ENCODE assay signal across 8 cellular contexts in genomic region chr2:6917761-6918421, GRCh38. TPM values are rescaled to one million over a fixed set of nuclear protein-coding genes. Genes with fewer than 3 reads are reported as not detected.
A peak's percentile ranks its signal among the peaks of the same experiment; 100 is the strongest.
DNase-seq lines count a peak whose midpoint lies in the region; ATAC-seq, FAIRE-seq and TF ChIP-seq lines count a peak whose summit lies in the region.

No MANE protein-coding gene starts in this region.

- H3K27ac ChIP-seq in A549 = peak overlapping the region; percentile 78 to 93
- peak overlapping the region; percentile 34 for H3K27ac ChIP-seq in adipose tissue (ENCODE audit: low read depth, low read length)
- H3K27ac ChIP-seq in kidney (ENCODE audit: low read depth in 2 of 2, low read length in 2 of 2) = peak overlapping the region; percentile 11 to 21
- peak overlapping the region; percentile 32 to 83 (median 70) for H3K27ac ChIP-seq in stomach

- no peak for TF ChIP-seq POLR2A in A549 (IDR thresholded peaks at IDR 0.05; ENCODE audit: low read length)
- TF ChIP-seq POLR2A in stomach (IDR thresholded peaks at IDR 0.05) = no peak

- H3K4me1 ChIP-seq in A549 (peaks cover 9% of the 10 kb centered on the region; the same call in 1 of the 3 replicates), kidney (ENCODE audit: control insufficient read depth in 1 of 2, insufficient read depth in 1 of 2, low read depth in 1 of 2, low read length in 2 of 2) (peaks cover 14 to 19% of the 10 kb centered on the region in 2 donors), stomach (peaks cover 8 to 46% (median 20%) of the 10 kb centered on the region in 4 donors)

- WGBS in A549 (ENCODE audit: missing lambda C conversion rate) = 29% methylated on average over 16 of the region's 68 CpGs
- 0 to 1% (median 0%) methylated on average over 29 to 68 of the region's 68 CpGs for WGBS in adipose tissue, 3 donors
- 1 to 4% (median 1%) methylated on average over 17 to 68 of the region's 68 CpGs for WGBS in stomach, 5 donors

- H3K36me3 ChIP-seq in kidney (ENCODE audit: control insufficient read depth in 1 of 2, insufficient read depth in 2 of 2, low read length in 2 of 2) (no peaks in the 10 kb centered on the region), stomach (no peaks in the 10 kb centered on the region)

- peak overlapping the region; percentile 25 to 51 for H3K9ac ChIP-seq in kidney (ENCODE audit: low read length in 2 of 2)

- H3K27me3 ChIP-seq in stomach = peaks cover 0 to 4% (median 0%) of the 10 kb centered on the region in 3 donors

- intact Hi-C loops in kidney (cut with DNase I) (no loop called here), stomach (cut with DNase I; ENCODE audit: low total_unique reads) (no loop called here)

- H3K9me3 ChIP-seq in A549 (no peaks in the 10 kb centered on the region), kidney (ENCODE audit: control insufficient read depth in 1 of 2, low read length in 2 of 2) (no peaks in the 10 kb centered on the region), stomach (no peaks in the 10 kb centered on the region)

- TF ChIP-seq CTCF in A549 (IDR thresholded peaks at IDR 0.05) (no peak), kidney (IDR thresholded peaks at IDR 0.05; ENCODE audit: borderline replicate concordance, extremely low read depth, insufficient read depth) (no peak), stomach (IDR thresholded peaks at IDR 0.05) (no peak)

- CTCF ChIA-PET in A549 (lab: Yijun Ruan, JAX) = interaction anchor here (0.5 to 2.2 kb wide), 5 partner anchors 11 to 549 kb away, joined by 3 to 7 read pairs (median 3); no protein-coding TSS in a partner anchor

- ATAC-seq in A549 = peak; percentile 70 to 71
- ATAC-seq in GM18907 (IDR thresholded peaks at IDR 0.05; ENCODE audit: unreplicated experiment) = peak; percentile 37
- peak; percentile 40 for ATAC-seq in HG03432 (IDR thresholded peaks at IDR 0.05; ENCODE audit: unreplicated experiment)

- DNase-seq in A549 (ENCODE audit: low read depth in 1 of 2, low spot score in 1 of 2) (peak in 1 of 2 experiments; percentile 26), kidney (peak; percentile 81), stomach (no peak), midbrain (lab: John Stamatoyannopoulos, UW) (no peak), AG20443 (ENCODE audit: low spot score) (no peak)

- H3K4me3 ChIP-seq in A549 = peak overlapping the region; percentile 75
- H3K4me3 ChIP-seq in kidney (ENCODE audit: low read length in 2 of 2) = peak overlapping the region; percentile 29 to 55
- peak overlapping the region; percentile 71 to 89 (median 79) for H3K4me3 ChIP-seq in stomach

- H3K4me2 ChIP-seq in A549 = peak overlapping the region; percentile 100

- TF ChIP-seq EP300 in A549 (IDR thresholded peaks at IDR 0.05) (no peak), stomach (IDR thresholded peaks at IDR 0.05) (no peak)

- POLR2A ChIA-PET in A549 (lab: Yijun Ruan, JAX) = no interaction called here

- TF ChIP-seq RAD21 in A549 (conservative IDR thresholded peaks at IDR 0.05 in 1 of 2, IDR thresholded peaks at IDR 0.05 in 1 of 2) = no peak

- FAIRE-seq in A549 (lab: Jason Lieb, UNC) (no peak), kidney (lab: Jason Lieb, UNC) (no peak)

TF ChIP-seq in A549, 52 proteins besides CTCF, POLR2A, EP300 and RAD21:
- TF ChIP-seq SREBF2 (IDR thresholded peaks at IDR 0.05) (no peak), PBX3 (IDR thresholded peaks at IDR 0.05) (no peak), FOXS1 (CRISPR knock-in tag; IDR thresholded peaks at IDR 0.05) (no peak), MAFK (IDR thresholded peaks at IDR 0.05; ENCODE audit: partially characterized antibody) (no peak), JUN (IDR thresholded peaks at IDR 0.05) (no peak; a peak in 1 of 5 replicates), JUNB (IDR thresholded peaks at IDR 0.05) (no peak), BHLHE40 (IDR thresholded peaks at IDR 0.05; ENCODE audit: low read depth, low read length) (no peak), MAZ (IDR thresholded peaks at IDR 0.05; ENCODE audit: borderline replicate concordance, low read depth, low read length) (no peak), NPAS2 (CRISPR knock-in tag; IDR thresholded peaks at IDR 0.05; ENCODE audit: borderline replicate concordance) (no peak), CHD2 (IDR thresholded peaks at IDR 0.05; ENCODE audit: low read length, partially characterized antibody) (no peak), ZSCAN20 (CRISPR knock-in tag; IDR thresholded peaks at IDR 0.05) (no peak), ATOH8 (CRISPR knock-in tag; IDR thresholded peaks at IDR 0.05; ENCODE audit: low read depth) (no peak), ESRRA (IDR thresholded peaks at IDR 0.05; ENCODE audit: borderline replicate concordance, low read length) (no peak), ZNF302 (CRISPR knock-in tag; IDR thresholded peaks at IDR 0.05) (no peak), POLR2AphosphoS2 (conservative IDR thresholded peaks at IDR 0.05; ENCODE audit: low read length) (no peak), TFCP2L1 (CRISPR knock-in tag; IDR thresholded peaks at IDR 0.05) (no peak), FOSB (CRISPR knock-in tag; IDR thresholded peaks at IDR 0.05) (no peak)
TF ChIP-seq in A549: peak in this region for 0.

RNA-seq across cellular contexts. Expression of gene RNF144A, which starts 0.7 kb away (rescaled TPM):
- polyA plus RNA-seq in A549 (2011; rRNA removed) (9.1 and 9.6 TPM in 2 replicates), A549 (2017; fragmentation: RNase III; extraction: RNeasy Plus Mini Kit Qiagen cat#74134 plus additional on column Dnase treatment) (4.4 to 5.2 TPM (median 4.4 TPM) in 3 replicates), adipose tissue (10 to 100 TPM in 1 of 3 donors, 1 to 10 TPM in 2; 4.9 to 18.4 (median 6.1) TPM), kidney (ENCODE audit: insufficient read depth, low read depth, low replicate concordance) (4.2 TPM), stomach (1 to 10 TPM; 1.4 to 2.7 (median 2.0) TPM)
- polyA plus RNA-seq in A549 (2012; cell fraction: cytosol; rRNA removed) = 5.7 and 7.8 TPM in 2 replicates
- 5.5 and 5.7 TPM in 2 replicates for polyA plus RNA-seq in A549 (2012; cell fraction: nucleus; rRNA removed)
- polyA minus RNA-seq in A549 (2011; rRNA and poly(A)+ RNA removed) = 11.6 and 16.9 TPM in 2 replicates
- total RNA-seq in kidney (12.3 TPM), stomach (10 to 100 TPM in 3 of 5 donors, 1 to 10 TPM in 2; 2.3 to 71.4 (median 18.2) TPM)

RNA-seq across cellular contexts. Expression of gene RSAD2, which starts 40.3 kb away (rescaled TPM):
- polyA plus RNA-seq in A549 (2011; rRNA removed) = 0.06 and 0.13 TPM in 2 replicates
- polyA plus RNA-seq in A549 (2012; cell fraction: cytosol; rRNA removed) = not detected in 2 replicates
- not detected in 2 replicates for polyA plus RNA-seq in A549 (2012; cell fraction: nucleus; rRNA removed)
- 0.03 to 0.04 TPM in 2 of 3 replicates, not detected in the other for polyA plus RNA-seq in A549 (2017; fragmentation: RNase III; extraction: RNeasy Plus Mini Kit Qiagen cat#74134 plus additional on column Dnase treatment)
- not detected in 2 replicates for polyA minus RNA-seq in A549 (2011; rRNA and poly(A)+ RNA removed)
- 1 to 10 TPM; 1.4 to 3.0 (median 1.5) TPM for polyA plus RNA-seq in adipose tissue
- total RNA-seq in kidney = 4.5 TPM
- polyA plus RNA-seq in kidney (ENCODE audit: insufficient read depth, low read depth, low replicate concordance) = 4.3 TPM
- 1 to 10 TPM in 2 of 5 donors, under 1 TPM in 1, not detected in 2; 0.45 to 9.2 (median 1.6) TPM for total RNA-seq in stomach
- 1 to 10 TPM in 2 of 3 donors, under 1 TPM in 1; 0.75 to 1.4 (median 1.4) TPM for polyA plus RNA-seq in stomach

RNA-seq across cellular contexts. Expression of gene CMPK2, which starts 52.2 kb away (rescaled TPM):
- polyA plus RNA-seq in A549 (2011; rRNA removed) (0.12 and 0.17 TPM in 2 replicates), A549 (2017; fragmentation: RNase III; extraction: RNeasy Plus Mini Kit Qiagen cat#74134 plus additional on column Dnase treatment) (0.22 to 0.41 TPM (median 0.22 TPM) in 3 replicates), adipose tissue (1 to 10 TPM; 2.6 to 4.2 (median 3.5) TPM), kidney (ENCODE audit: insufficient read depth, low read depth, low replicate concordance) (2.8 TPM), stomach (10 to 100 TPM in 1 of 3 donors, 1 to 10 TPM in 2; 2.4 to 11.3 (median 3.1) TPM)
- 0.17 and 0.29 TPM in 2 replicates for polyA plus RNA-seq in A549 (2012; cell fraction: cytosol; rRNA removed)
- polyA plus RNA-seq in A549 (2012; cell fraction: nucleus; rRNA removed) = 0.16 and 0.62 TPM in 2 replicates
- not detected in 2 replicates for polyA minus RNA-seq in A549 (2011; rRNA and poly(A)+ RNA removed)
- total RNA-seq in kidney (4.5 TPM), stomach (10 to 100 TPM in 1 of 5 donors, 1 to 10 TPM in 4; 2.9 to 11.7 (median 5.8) TPM)

Comparison
In these comparisons a context has a peak if more than half of its experiments do, and no peak if none do; other contexts are left out.
1. H3K27ac ChIP-seq: peak in every context shown above with its lines; median percentile 86 in A549; 70 in stomach; 34 in adipose tissue; 16 in kidney.